Comparison of ENCODE assay signal across 8 cellular contexts in genomic region chr12:188910-189621, GRCh38. TPM values are rescaled to one million over a fixed set of nuclear protein-coding genes. Genes with fewer than 3 reads are reported as not detected.
DNase-seq lines count a peak whose midpoint lies in the region; ATAC-seq and TF ChIP-seq lines count a peak whose summit lies in the region.

No MANE protein-coding gene starts in this region.

- H3K27me3 ChIP-seq in mononuclear cell (ENCODE audit: insufficient read depth, low read length) (peaks cover 4% of the 10 kb centered on the region), SJCRH30 (no peaks in the 10 kb centered on the region)

- H3K27ac ChIP-seq in SJCRH30: no peak overlapping the region

- peak in 2 of 3 experiments; percentile 9 to 55 for DNase-seq in NCI-H1417 (lab: John Stamatoyannopoulos, UW)
- DNase-seq in NCI-H1417 treated with DMSO at 0.1 percent for 48 hours (lab: John Stamatoyannopoulos, UW): no peak
- peak; percentile 77 for DNase-seq in NB4 (ENCODE audit: low read depth)
- peak; percentile 72 for DNase-seq in activated CD8-positive, alpha-beta memory T cell treated with anti-CD3 and anti-CD28 coated beads for 24 hours
- DNase-seq in stimulated activated CD8-positive, alpha-beta memory T cell treated with anti-CD3 and anti-CD28 coated beads, Interleukin-7, amount 100 ng/mL, for 48 hours (ENCODE audit: extremely low read depth in 1 of 2, low read depth in 1 of 2): peak; percentile 8 to 14
- DNase-seq in SJCRH30: no peak

- no peaks in the 10 kb centered on the region for H3K36me3 ChIP-seq in SJCRH30

- H3K4me1 ChIP-seq in mononuclear cell (ENCODE audit: insufficient read depth, low read length) (peaks cover 12% of the 10 kb centered on the region), SJCRH30 (no peaks in the 10 kb centered on the region)

- ATAC-seq in esophagus mucosa: peak; percentile 73

- TF ChIP-seq CTCF in NB4 (IDR thresholded peaks at IDR 0.05; ENCODE audit: low read depth, low read length): peak; percentile 49

- H3K9me3 ChIP-seq in mononuclear cell (ENCODE audit: low read depth, low read length): no peaks in the 10 kb centered on the region
- H3K9me3 ChIP-seq in SJCRH30 (replicated peaks): no peaks in the 10 kb centered on the region

- TF ChIP-seq POLR2A in NB4 (IDR thresholded peaks at IDR 0.05; ENCODE audit: extremely low read depth, insufficient read length): no peak

- H3K4me3 ChIP-seq in NB4 (ENCODE audit: low read depth, low read length) (no peak overlapping the region), mononuclear cell (ENCODE audit: low read length) (peak overlapping the region; percentile 16), SJCRH30 (no peak overlapping the region)

RNA-seq across cellular contexts. Expression of gene SLC6A12, which starts 24.9 kb away (rescaled TPM):
- 0.12 TPM for total RNA-seq in esophagus mucosa
- total RNA-seq in mononuclear cell: 0.73 TPM
- total RNA-seq in SJCRH30 (2014; rRNA removed; shearing (Covaris generic)): not detected in 2 replicates

Comparison
In these comparisons a context has a peak if more than half of its experiments do, and no peak if none do; other contexts are left out.
1. DNase-seq: peak in NCI-H1417 (2 of 3), NB4 (single experiment), activated CD8-positive, alpha-beta memory T cell treated with anti-CD3 and anti-CD28 coated beads for 24 hours (single experiment) and stimulated activated CD8-positive, alpha-beta memory T cell treated with anti-CD3 and anti-CD28 coated beads, Interleukin-7, amount 100 ng/mL, for 48 hours (2 of 2); none in NCI-H1417 treated with DMSO at 0.1 percent for 48 hours (single experiment) and SJCRH30 (0 of 2).